ENCODE assay signal across 8 cellular contexts in genomic region chr7:87876759-87877234, GRCh38.
DNase-seq lines count a peak whose midpoint lies in the region; ATAC-seq and TF ChIP-seq lines count a peak whose summit lies in the region.

No MANE protein-coding gene starts in this region.

- peaks cover 44% of the 10 kb centered on the region for H3K4me1 Mint-ChIP-seq in central memory CD8-positive, alpha-beta T cell

- H3K36me3 Mint-ChIP-seq in central memory CD8-positive, alpha-beta T cell (ENCODE audit: insufficient read depth) = peaks cover 7% of the 10 kb centered on the region

- H3K9me3 ChIP-seq in WERI-Rb-1 (ENCODE audit: severe bottlenecking) = no peaks in the 10 kb centered on the region

- H3K27ac Mint-ChIP-seq in central memory CD8-positive, alpha-beta T cell (ENCODE audit: low read depth) = peak overlapping the region; percentile 99

- no peaks in the 10 kb centered on the region for H3K27me3 ChIP-seq in WERI-Rb-1 (ENCODE audit: insufficient read depth, low read depth, severe bottlenecking)

- peak overlapping the region; percentile 96 for H3K4me3 Mint-ChIP-seq in central memory CD8-positive, alpha-beta T cell

- TF ChIP-seq CTCF in AG09309 (IDR thresholded peaks at IDR 0.05; ENCODE audit: control insufficient read depth, insufficient read depth, low read depth, low read length, missing control alignments) (no peak), WERI-Rb-1 (IDR thresholded peaks at IDR 0.05; ENCODE audit: low read depth, low read length) (no peak)

- H3K9me3 Mint-ChIP-seq in central memory CD8-positive, alpha-beta T cell = no peaks in the 10 kb centered on the region

- peaks cover 61% of the 10 kb centered on the region for H3K36me3 ChIP-seq in WERI-Rb-1

- peak overlapping the region; percentile 96 for H3K27ac ChIP-seq in WERI-Rb-1

- H3K27me3 Mint-ChIP-seq in central memory CD8-positive, alpha-beta T cell = no peaks in the 10 kb centered on the region

- DNase-seq in AG09309 (ENCODE audit: low read depth) (peak; percentile 7), NCI-H1105 treated with DMSO at 0.1 percent for 48 hours (lab: John Stamatoyannopoulos, UW) (peak; percentile 57), WERI-Rb-1 (peak; percentile 46), islet precursor cell (peak; percentile 81)
- peak in 1 of 2 donors; percentile 21 for DNase-seq in central memory CD8-positive, alpha-beta T cell (ENCODE audit: low spot score in 2 of 2)
- DNase-seq in stimulated activated CD4-positive, alpha-beta T cell treated with anti-CD3 and anti-CD28 coated beads, Interleukin-12 subunit alpha, Interleukin-12 subunit beta, amount 100 ng/mL, for 24 hours (ENCODE audit: low read depth in 2 of 2) = peak; percentile 12 to 32

- ATAC-seq in GM21360 (IDR thresholded peaks at IDR 0.05; ENCODE audit: unreplicated experiment) (peak; percentile 5), HG02678 (IDR thresholded peaks at IDR 0.05; ENCODE audit: unreplicated experiment) (no peak)
- ATAC-seq in central memory CD8-positive, alpha-beta T cell (replicated peaks; ENCODE audit: extremely low read depth, poor library complexity, severe bottlenecking) = peak; percentile 29

- H3K4me3 ChIP-seq in AG09309 (ENCODE audit: control insufficient read depth, low read depth, low read length) (peak overlapping the region; percentile 62), WERI-Rb-1 (ENCODE audit: low read depth, low read length) (peak overlapping the region; percentile 99)
